18 cellular contexts compared by ENCODE assay signal in genomic region chr2:230765611-230766300, GRCh38. TPM values are rescaled to one million over a fixed set of nuclear protein-coding genes. Genes with fewer than 3 reads are reported as not detected.
DNase-seq lines count a peak whose midpoint lies in the region; TF ChIP-seq lines count a peak whose summit lies in the region.
"Had no signal": no experiment of that assay in that cellular context is flagged by ENCODE, and none has a peak within 500 bp of the region (broad histone marks: within the 10 kb centered on the region; RNA-seq: fewer than 3 reads in every experiment).

No MANE protein-coding gene starts in this region.

- H3K27ac ChIP-seq in prostate gland: no peak overlapping the region
- H3K27ac ChIP-seq: GM23248 had no signal

- H3K36me3 ChIP-seq in prostate gland: no peaks in the 10 kb centered on the region

- H3K27ac Mint-ChIP-seq in activated CD4-positive, alpha-beta T cell treated with anti-CD3 and anti-CD28 coated beads, Interleukin-2, amount 10 ng/mL, durations not matched to agents 7 days and 5 days: peak overlapping the region; percentile 48
- H3K27ac Mint-ChIP-seq: nephron; T-helper 2 cell treated with Interferon-gamma antibody and Interleukin-4, amounts not matched to agents 5 μg/mL and 100 μg/mL, for 36 hours had no signal

- TF ChIP-seq CTCF in prostate gland (IDR thresholded peaks at IDR 0.05): no peak

- TF ChIP-seq POLR2A in prostate gland (IDR thresholded peaks at IDR 0.05): no peak

- intact Hi-C loops in prostate gland (cut with DNase I): no loop called here

- POLR2A ChIA-PET in activated CD4-positive, alpha-beta T cell treated with anti-CD3 and anti-CD28 coated beads, Interleukin-2, amount 10 ng/mL, durations not matched to agents 7 days and 5 days (lab: Charles Lee): no interaction called here

- peaks cover 77% of the 10 kb centered on the region for H3K36me3 Mint-ChIP-seq in activated CD4-positive, alpha-beta T cell treated with anti-CD3 and anti-CD28 coated beads, Interleukin-2, amount 10 ng/mL, durations not matched to agents 7 days and 5 days (ENCODE audit: low read depth)

- 79% methylated on average over 4 of the region's 4 CpGs for WGBS in prostate gland

- CTCF ChIA-PET in activated CD4-positive, alpha-beta T cell treated with anti-CD3 and anti-CD28 coated beads, Interleukin-2, amount 10 ng/mL, durations not matched to agents 7 days and 5 days (lab: Charles Lee): interaction anchor here (1.3 kb wide), 1 partner anchor 16 kb away, joined by 3 read pairs; no protein-coding TSS in a partner anchor

- no peaks in the 10 kb centered on the region for H3K9me3 Mint-ChIP-seq in activated CD4-positive, alpha-beta T cell treated with anti-CD3 and anti-CD28 coated beads, Interleukin-2, amount 10 ng/mL, durations not matched to agents 7 days and 5 days
- H3K9me3 Mint-ChIP-seq: nephron; T-helper 2 cell treated with Interferon-gamma antibody and Interleukin-4, amounts not matched to agents 5 μg/mL and 100 μg/mL, for 36 hours had no signal

- no peaks in the 10 kb centered on the region for H3K4me1 ChIP-seq in prostate gland (replicated peaks)

- H3K9me3 ChIP-seq in prostate gland: no peaks in the 10 kb centered on the region

- no peaks in the 10 kb centered on the region for H3K27me3 Mint-ChIP-seq in activated CD4-positive, alpha-beta T cell treated with anti-CD3 and anti-CD28 coated beads, Interleukin-2, amount 10 ng/mL, durations not matched to agents 7 days and 5 days

- no peaks in the 10 kb centered on the region for H3K27me3 ChIP-seq in prostate gland (replicated peaks; ENCODE audit: insufficient read depth)

- H3K4me3 ChIP-seq in prostate gland: no peak overlapping the region
- H3K4me3 ChIP-seq: GM23248 had no signal

- H3K4me1 Mint-ChIP-seq in activated CD4-positive, alpha-beta T cell treated with anti-CD3 and anti-CD28 coated beads, Interleukin-2, amount 10 ng/mL, durations not matched to agents 7 days and 5 days: peaks cover 42% of the 10 kb centered on the region
- H3K4me1 Mint-ChIP-seq: nephron had no signal

- no peak for DNase-seq in activated CD4-positive, alpha-beta T cell treated with anti-CD3 and anti-CD28 coated beads, Interleukin-2, amount 10 ng/mL, durations not matched to agents 7 days and 5 days
- DNase-seq in activated CD4-positive, alpha-beta T cell treated with anti-CD3 and anti-CD28 coated beads, Interleukin-2, amount 50 U/mL, for 48 hours: no peak
- DNase-seq in SW480 (ENCODE audit: low spot score): peak; percentile 26
- peak; percentile 48 to 87 for DNase-seq in dermis microvascular lymphatic vessel endothelial cell (ENCODE audit: low read depth in 2 of 2)
- peak; percentile 78 for DNase-seq in pulmonary artery endothelial cell (ENCODE audit: low read depth, low spot score)
- no peak for DNase-seq in stimulated activated naive CD4-positive, alpha-beta T cell treated with Interleukin-2 at 50 U/mL for 16 hours (lab: John Stamatoyannopoulos, UW)
- DNase-seq in prostate gland (ENCODE audit: low spot score): no peak
- no peak for DNase-seq in stimulated activated CD4-positive, alpha-beta T cell treated with anti-CD3 and anti-CD28 coated beads, Interleukin-4, amount 100 ng/mL, for 4 hours
- DNase-seq: activated gamma-delta T cell, caudate nucleus, DND-41, foreskin melanocyte, GM23248, NCI-H1436 treated with DMSO at 0.1 percent for 48 hours, NCI-H446, retina had no signal

- no peak overlapping the region for H3K4me3 Mint-ChIP-seq in activated CD4-positive, alpha-beta T cell treated with anti-CD3 and anti-CD28 coated beads, Interleukin-2, amount 10 ng/mL, durations not matched to agents 7 days and 5 days
- H3K4me3 Mint-ChIP-seq: nephron; T-helper 2 cell treated with Interferon-gamma antibody and Interleukin-4, amounts not matched to agents 5 μg/mL and 100 μg/mL, for 36 hours had no signal

RNA-seq across cellular contexts. Expression of gene CAB39, which starts 53.1 kb away (rescaled TPM):
- 100 to 1,000 TPM; 135 to 154 TPM for total RNA-seq in activated CD4-positive, alpha-beta T cell treated with anti-CD3 and anti-CD28 coated beads, Interleukin-2, amount 10 ng/mL, durations not matched to agents 7 days and 5 days
- total RNA-seq in dermis microvascular lymphatic vessel endothelial cell (46.0 and 56.9 TPM in 2 replicates), pulmonary artery endothelial cell (70.8 and 78.2 TPM in 2 replicates), prostate gland (100 to 1,000 TPM in 1 of 2 donors, 10 to 100 TPM in 1; 75.4 to 105 TPM)

Comparison
In these comparisons a context has a peak if more than half of its experiments do, and no peak if none do; other contexts are left out.
1. DNase-seq: peak in SW480 (single experiment), dermis microvascular lymphatic vessel endothelial cell (2 of 2) and pulmonary artery endothelial cell (single experiment); none in activated CD4-positive, alpha-beta T cell treated with anti-CD3 and anti-CD28 coated beads, Interleukin-2, amount 10 ng/mL, durations not matched to agents 7 days and 5 days (single experiment), activated CD4-positive, alpha-beta T cell treated with anti-CD3 and anti-CD28 coated beads, Interleukin-2, amount 50 U/mL, for 48 hours (0 of 2), stimulated activated naive CD4-positive, alpha-beta T cell treated with Interleukin-2 at 50 U/mL for 16 hours (single experiment), prostate gland (single experiment) and stimulated activated CD4-positive, alpha-beta T cell treated with anti-CD3 and anti-CD28 coated beads, Interleukin-4, amount 100 ng/mL, for 4 hours (0 of 2).